ENCODE assay signal across 16 cellular contexts in the genomic region with DNA sequence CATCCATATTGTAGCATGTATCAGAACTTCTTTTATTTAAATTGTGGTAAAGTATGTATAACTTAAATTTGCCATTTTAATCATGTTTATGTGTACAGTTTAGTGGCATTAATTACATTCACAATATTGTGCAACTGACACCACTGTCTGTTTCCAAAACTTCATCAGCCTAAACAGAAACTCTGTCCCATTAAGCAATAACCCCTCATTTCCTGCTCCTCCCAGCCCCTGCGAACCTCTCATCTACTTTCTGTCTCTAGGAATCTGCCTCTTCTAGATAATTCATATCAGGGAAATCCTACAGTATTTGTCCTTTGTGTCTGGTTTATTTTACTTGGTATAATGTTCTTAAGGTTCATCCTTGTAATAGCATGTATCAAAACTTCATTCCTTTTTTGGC.
DNase-seq lines count a peak whose midpoint lies in the region; ATAC-seq lines count a peak whose summit lies in the region.
"Had no signal": no experiment of that assay in that cellular context is flagged by ENCODE, and none has a peak within 500 bp of the region (broad histone marks: within the 10 kb centered on the region; RNA-seq: fewer than 3 reads in every experiment).

No MANE protein-coding gene starts in this region.

- ATAC-seq in activated CD4-positive, alpha-beta T cell treated with anti-CD3 and anti-CD28 coated beads for 36 hours = no peak
- peak; percentile 44 for ATAC-seq in naive thymus-derived CD4-positive, alpha-beta T cell
- ATAC-seq in GM21423 (IDR thresholded peaks at IDR 0.05; ENCODE audit: unreplicated experiment) (no peak), HG03280 (IDR thresholded peaks at IDR 0.05; ENCODE audit: unreplicated experiment) (no peak)

- no peak overlapping the region for H3K9ac ChIP-seq in adipocyte (ENCODE audit: low read length)

- no peaks in the 10 kb centered on the region for H3K27me3 Mint-ChIP-seq in activated CD4-positive, alpha-beta T cell treated with anti-CD3 and anti-CD28 coated beads for 36 hours
- no peaks in the 10 kb centered on the region for H3K27me3 Mint-ChIP-seq in naive thymus-derived CD4-positive, alpha-beta T cell

- H3K36me3 ChIP-seq in adipocyte (ENCODE audit: control insufficient read depth, insufficient read depth, low read length, severe bottlenecking) = peaks cover 4% of the 10 kb centered on the region
- peaks cover 0 to 28% (median 0%) of the 10 kb centered on the region in 3 experiments for H3K36me3 ChIP-seq in naive thymus-derived CD4-positive, alpha-beta T cell (ENCODE audit: control insufficient read depth in 2 of 3, insufficient read depth in 3 of 3, low read length in 3 of 3)

- H3K9me3 ChIP-seq in adipocyte (ENCODE audit: control insufficient read depth, low read length) = no peaks in the 10 kb centered on the region
- no peaks in the 10 kb centered on the region for H3K9me3 ChIP-seq in naive thymus-derived CD4-positive, alpha-beta T cell (ENCODE audit: control insufficient read depth in 2 of 3, low read length in 3 of 3)

- CTCF ChIA-PET in activated CD4-positive, alpha-beta T cell treated with anti-CD3 and anti-CD28 coated beads for 36 hours (lab: Charles Lee) = no interaction called here
- CTCF ChIA-PET in naive thymus-derived CD4-positive, alpha-beta T cell (lab: Charles Lee) = no interaction called here

- no peak overlapping the region for H3K4me3 Mint-ChIP-seq in activated CD4-positive, alpha-beta T cell treated with anti-CD3 and anti-CD28 coated beads for 36 hours
- no peak overlapping the region for H3K4me3 Mint-ChIP-seq in naive thymus-derived CD4-positive, alpha-beta T cell
- H3K4me3 Mint-ChIP-seq: T-helper 1 cell treated with Interleukin-12 subunit alpha and Interleukin-12 subunit beta and Interleukin-4 antibody, amounts not matched to agents 30 μg/mL and 1 μg/mL, for 36 hours had no signal

- H3K4me1 Mint-ChIP-seq in activated CD4-positive, alpha-beta T cell treated with anti-CD3 and anti-CD28 coated beads for 36 hours = peaks cover 14% of the 10 kb centered on the region
- peaks cover 5 to 50% (median 19%) of the 10 kb centered on the region in 7 donors for H3K4me1 Mint-ChIP-seq in naive thymus-derived CD4-positive, alpha-beta T cell

- H3K27me3 ChIP-seq in adipocyte (replicated peaks; ENCODE audit: control insufficient read depth, insufficient read depth, low read length) = no peaks in the 10 kb centered on the region
- H3K27me3 ChIP-seq in naive thymus-derived CD4-positive, alpha-beta T cell (ENCODE audit: control insufficient read depth in 2 of 2, insufficient read depth in 2 of 2, low read length in 2 of 2) = no peaks in the 10 kb centered on the region

- H3K4me3 ChIP-seq in adipocyte (ENCODE audit: low read length) = peak overlapping the region; percentile 44
- no peak overlapping the region for H3K4me3 ChIP-seq in naive thymus-derived CD4-positive, alpha-beta T cell (ENCODE audit: low read length)

- intact Hi-C loops in activated CD4-positive, alpha-beta T cell treated with anti-CD3 and anti-CD28 coated beads for 36 hours (cut with DNase I, micrococcal nuclease) = loop anchor here in 1 of 2 experiments (5.0 kb wide), 1 partner anchor 85 kb away; no protein-coding TSS in a partner anchor
- intact Hi-C loops in naive thymus-derived CD4-positive, alpha-beta T cell (cut with micrococcal nuclease) = no loop called here

- H3K4me1 ChIP-seq in adipocyte (ENCODE audit: control insufficient read depth, insufficient read depth, low read length) = peaks cover 8% of the 10 kb centered on the region
- H3K4me1 ChIP-seq in naive thymus-derived CD4-positive, alpha-beta T cell (ENCODE audit: control insufficient read depth in 2 of 2, insufficient read depth in 2 of 2, low read length in 2 of 2) = no peaks in the 10 kb centered on the region

- peaks cover 43% of the 10 kb centered on the region for H3K36me3 Mint-ChIP-seq in activated CD4-positive, alpha-beta T cell treated with anti-CD3 and anti-CD28 coated beads for 36 hours (ENCODE audit: low read depth)
- peaks cover 0 to 52% (median 17%) of the 10 kb centered on the region in 5 donors for H3K36me3 Mint-ChIP-seq in naive thymus-derived CD4-positive, alpha-beta T cell

- no peak overlapping the region for H3K27ac ChIP-seq in naive thymus-derived CD4-positive, alpha-beta T cell (ENCODE audit: low read depth, low read length)
- H3K27ac ChIP-seq: 22Rv1 had no signal

- no peaks in the 10 kb centered on the region for H3K9me3 Mint-ChIP-seq in activated CD4-positive, alpha-beta T cell treated with anti-CD3 and anti-CD28 coated beads for 36 hours (ENCODE audit: low read depth)
- H3K9me3 Mint-ChIP-seq in naive thymus-derived CD4-positive, alpha-beta T cell = no peaks in the 10 kb centered on the region
- H3K9me3 Mint-ChIP-seq: T-helper 1 cell treated with Interleukin-12 subunit alpha and Interleukin-12 subunit beta and Interleukin-4 antibody, amounts not matched to agents 30 μg/mL and 1 μg/mL, for 36 hours had no signal

- peak overlapping the region; percentile 3 for H3K27ac Mint-ChIP-seq in activated CD4-positive, alpha-beta T cell treated with anti-CD3 and anti-CD28 coated beads for 36 hours
- H3K27ac Mint-ChIP-seq in naive thymus-derived CD4-positive, alpha-beta T cell = peak overlapping the region in 7 of 9 donors; percentile 0 to 68 (median 15)
- H3K27ac Mint-ChIP-seq: T-helper 1 cell treated with Interleukin-12 subunit alpha and Interleukin-12 subunit beta and Interleukin-4 antibody, amounts not matched to agents 30 μg/mL and 1 μg/mL, for 36 hours had no signal

- no peak for DNase-seq in activated CD4-positive, alpha-beta T cell treated with anti-CD3 and anti-CD28 coated beads for 36 hours
- DNase-seq in activated CD4-positive, alpha-beta T cell treated with anti-CD3 and anti-CD28 coated beads, Interleukin-2, amount 50 U/mL, for 48 hours = no peak
- DNase-seq in NOMO-1 treated with dmso at 0.1 percent for 144 hours (lab: John Stamatoyannopoulos, UW; ENCODE audit: unreplicated experiment) (peak; percentile 41), adipocyte (ENCODE audit: low read depth) (no peak), HT-29 (ENCODE audit: low spot score) (no peak)
- no peak for DNase-seq in naive thymus-derived CD4-positive, alpha-beta T cell
- DNase-seq: activated CD4-positive, CD25-positive, alpha-beta regulatory T cell; NCI-H1048; NCI-H2107; NCI-H524 treated with DMSO at 0.1 percent for 48 hours; Right ventricle myocardium superior; stimulated activated CD4-positive, alpha-beta T cell treated with anti-CD3 and anti-CD28 coated beads, Interleukin-4, amount 100 ng/mL, for 24 hours had no signal

- POLR2A ChIA-PET in activated CD4-positive, alpha-beta T cell treated with anti-CD3 and anti-CD28 coated beads for 36 hours (lab: Charles Lee) = no interaction called here
- POLR2A ChIA-PET in naive thymus-derived CD4-positive, alpha-beta T cell (lab: Charles Lee) = no interaction called here
